Comparison of ENCODE assay signal across 16 cellular contexts in genomic region chr9:7238244-7238637, GRCh38.
DNase-seq lines count a peak whose midpoint lies in the region; ATAC-seq lines count a peak whose summit lies in the region.
"Had no signal": no experiment of that assay in that cellular context is flagged by ENCODE, and none has a peak within 500 bp of the region (broad histone marks: within the 10 kb centered on the region; RNA-seq: fewer than 3 reads in every experiment).

No MANE protein-coding gene starts in this region.

- no peak for DNase-seq in activated CD8-positive, alpha-beta memory T cell treated with anti-CD3 and anti-CD28 coated beads, Interleukin-2, amount 10 ng/mL, durations not matched to agents 7 days and 5 days
- no peak for DNase-seq in activated CD8-positive, alpha-beta memory T cell treated with anti-CD3 and anti-CD28 coated beads for 24 hours
- DNase-seq in NCI-H146 treated with DMSO at 0.1 percent for 48 hours (lab: John Stamatoyannopoulos, UW; ENCODE audit: unreplicated experiment), result peak; percentile 44
- DNase-seq in HAP-1 (ENCODE audit: low spot score in 2 of 2), result no peak
- no peak for DNase-seq in hippocampal formation (lab: John Stamatoyannopoulos, UW)
- no peak for DNase-seq in HuH-7 (ENCODE audit: low spot score)
- DNase-seq: GF-D8, Kasumi-1, MG63, NCI-H1048, NCI-H1417 treated with DMSO at 0.1 percent for 48 hours, NCI-H2029, NCI-H524, Peyer's patch, SJCRH30 had no signal

- no peaks in the 10 kb centered on the region for H3K36me3 ChIP-seq in HAP-1 (replicated peaks)
- H3K36me3 ChIP-seq: MG63, Peyer's patch, SJCRH30 had no signal

- ATAC-seq in activated CD8-positive, alpha-beta memory T cell treated with anti-CD3 and anti-CD28 coated beads, Interleukin-2, amount 10 ng/mL, durations not matched to agents 7 days and 5 days, result peak; percentile 33
- peak; percentile 18 for ATAC-seq in esophagus mucosa

- H3K27me3 Mint-ChIP-seq in activated CD8-positive, alpha-beta memory T cell treated with anti-CD3 and anti-CD28 coated beads, Interleukin-2, amount 10 ng/mL, durations not matched to agents 7 days and 5 days, result no peaks in the 10 kb centered on the region

- H3K4me1 ChIP-seq in HAP-1, result no peaks in the 10 kb centered on the region
- H3K4me1 ChIP-seq: Peyer's patch, SJCRH30 had no signal

- no peaks in the 10 kb centered on the region for H3K9me3 Mint-ChIP-seq in activated CD8-positive, alpha-beta memory T cell treated with anti-CD3 and anti-CD28 coated beads, Interleukin-2, amount 10 ng/mL, durations not matched to agents 7 days and 5 days (ENCODE audit: low read depth)

- H3K36me3 Mint-ChIP-seq in activated CD8-positive, alpha-beta memory T cell treated with anti-CD3 and anti-CD28 coated beads, Interleukin-2, amount 10 ng/mL, durations not matched to agents 7 days and 5 days, result no peaks in the 10 kb centered on the region

- CTCF ChIA-PET in activated CD8-positive, alpha-beta memory T cell treated with anti-CD3 and anti-CD28 coated beads, Interleukin-2, amount 10 ng/mL, durations not matched to agents 7 days and 5 days (lab: Charles Lee), result no interaction called here

- in situ Hi-C loops in HAP-1 (cut with MboI; ENCODE audit: low sequenced_read_pairs), result no loop called here

- H3K27ac Mint-ChIP-seq in activated CD8-positive, alpha-beta memory T cell treated with anti-CD3 and anti-CD28 coated beads, Interleukin-2, amount 10 ng/mL, durations not matched to agents 7 days and 5 days, result no peak overlapping the region

- H3K4me1 Mint-ChIP-seq in activated CD8-positive, alpha-beta memory T cell treated with anti-CD3 and anti-CD28 coated beads, Interleukin-2, amount 10 ng/mL, durations not matched to agents 7 days and 5 days, result peaks cover 15% of the 10 kb centered on the region

- H3K27me3 ChIP-seq in HAP-1 (ENCODE audit: low read depth), result no peaks in the 10 kb centered on the region
- H3K27me3 ChIP-seq: MG63, Peyer's patch, SJCRH30 had no signal

- no peak overlapping the region for H3K4me3 ChIP-seq in HAP-1
- H3K4me3 ChIP-seq: MG63, Peyer's patch, SJCRH30 had no signal

- no peaks in the 10 kb centered on the region for H3K9me3 ChIP-seq in HAP-1
- H3K9me3 ChIP-seq: MG63, Peyer's patch, SJCRH30 had no signal

- no peak overlapping the region for H3K4me3 Mint-ChIP-seq in activated CD8-positive, alpha-beta memory T cell treated with anti-CD3 and anti-CD28 coated beads, Interleukin-2, amount 10 ng/mL, durations not matched to agents 7 days and 5 days
